In the genomic region with DNA sequence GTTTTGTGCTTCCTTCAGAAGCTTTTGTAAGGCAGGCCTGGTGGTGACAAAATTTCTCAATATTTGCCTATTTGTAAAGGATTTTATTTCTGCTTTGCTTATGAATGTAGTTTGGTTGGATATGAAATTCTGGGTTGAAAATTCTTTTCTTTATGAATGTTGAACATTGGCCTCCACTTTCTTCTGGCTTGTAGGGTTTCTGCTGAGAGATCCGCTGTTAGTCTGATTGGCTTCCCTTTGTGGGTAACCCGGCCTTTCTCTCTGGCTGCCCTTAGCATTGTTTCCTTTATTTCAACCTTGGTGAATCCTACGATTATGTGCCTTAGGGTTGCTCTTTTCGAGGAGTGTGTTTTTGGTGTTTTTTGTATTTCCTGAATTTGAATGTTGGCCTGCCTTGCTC, we compare ENCODE assay signal across 40 cellular contexts.
"Had no signal": no experiment of that assay in that cellular context is flagged by ENCODE, and none has a peak within 500 bp of the region (broad histone marks: within the 10 kb centered on the region; RNA-seq: fewer than 3 reads in every experiment).

No MANE protein-coding gene starts in this region.

- H3K4me3 ChIP-seq: adrenal gland, ascending aorta, body of pancreas, breast epithelium, cardiac muscle cell had no signal

- H3K4me1 Mint-ChIP-seq: activated naive CD4-positive, alpha-beta T cell treated with anti-CD3 and anti-CD28 coated beads, Interleukin-2, amount 10 ng/mL, durations not matched to agents 7 days and 5 days; activated naive CD8-positive, alpha-beta T cell treated with anti-CD3 and anti-CD28 coated beads for 36 hours; activated naive CD8-positive, alpha-beta T cell treated with anti-CD3 and anti-CD28 coated beads, Interleukin-2, amount 10 ng/mL, durations not matched to agents 7 days and 5 days; activated naive CD8-positive, alpha-beta T cell treated with anti-CD3 and anti-CD28 coated beads, Interleukin-2, amount 50 U/mL, for 24 hours; activated T-helper 17 cell treated with anti-CD3 and anti-CD28 coated beads, Interleukin-2, amount 50 U/mL, for 72 hours; brain had no signal

- FAIRE-seq: astrocyte, bronchial epithelial cell had no signal

- H3K9me3 ChIP-seq: adrenal gland, body of pancreas had no signal

- H3K27ac Mint-ChIP-seq: activated naive CD4-positive, alpha-beta T cell treated with anti-CD3 and anti-CD28 coated beads for 36 hours; activated naive CD4-positive, alpha-beta T cell treated with anti-CD3 and anti-CD28 coated beads, Interleukin-2, amount 10 ng/mL, durations not matched to agents 7 days and 5 days; activated naive CD4-positive, alpha-beta T cell treated with anti-CD3 and anti-CD28 coated beads, Interleukin-2, amount 50 U/mL, for 24 hours; activated naive CD4-positive, alpha-beta T cell treated with anti-CD3 and anti-CD28 coated beads, Interleukin-2, amount 50 U/mL, for 72 hours; activated naive CD8-positive, alpha-beta T cell; activated naive CD8-positive, alpha-beta T cell treated with anti-CD3 and anti-CD28 coated beads for 36 hours; activated naive CD8-positive, alpha-beta T cell treated with anti-CD3 and anti-CD28 coated beads, Interleukin-2, amount 10 ng/mL, durations not matched to agents 7 days and 5 days; activated naive CD8-positive, alpha-beta T cell treated with anti-CD3 and anti-CD28 coated beads, Interleukin-2, amount 50 U/mL, for 24 hours; activated T-cell treated with anti-CD3 and anti-CD28 coated beads, Interleukin-2, amount 50 U/mL, for 24 hours; activated T-cell treated with anti-CD3 and anti-CD28 coated beads, Interleukin-2, amount 50 U/mL, for 72 hours; activated T-helper 1 cell treated with anti-CD3 and anti-CD28 coated beads, Interleukin-12 subunit alpha, Interleukin-12 subunit beta, Interleukin-2, Interleukin-4 antibody, amounts not matched to agents 30 ng/mL and 10 ng/mL and 1 ng/mL, durations not matched to agents 14 hours and 24 hours and 36 hours; activated T-helper 17 cell treated with anti-CD3 and anti-CD28 coated beads, Interleukin-2, amount 50 U/mL, for 72 hours; activated T-helper 2 cell treated with anti-CD3 and anti-CD28 coated beads, Interferon-gamma antibody, Interleukin-2, Interleukin-4, amounts not matched to agents 10 μg/mL and 5 μg/mL and 100 μg/mL, durations not matched to agents 14 hours and 24 hours and 36 hours; brain had no signal

- H3K4me3 Mint-ChIP-seq: activated naive CD4-positive, alpha-beta T cell treated with anti-CD3 and anti-CD28 coated beads for 36 hours; activated naive CD4-positive, alpha-beta T cell treated with anti-CD3 and anti-CD28 coated beads, Interleukin-2, amount 10 ng/mL, durations not matched to agents 7 days and 5 days; activated naive CD4-positive, alpha-beta T cell treated with anti-CD3 and anti-CD28 coated beads, Interleukin-2, amount 50 U/mL, for 24 hours; activated naive CD8-positive, alpha-beta T cell; activated naive CD8-positive, alpha-beta T cell treated with anti-CD3 and anti-CD28 coated beads for 36 hours; activated naive CD8-positive, alpha-beta T cell treated with anti-CD3 and anti-CD28 coated beads, Interleukin-2, amount 10 ng/mL, durations not matched to agents 7 days and 5 days; activated naive CD8-positive, alpha-beta T cell treated with anti-CD3 and anti-CD28 coated beads, Interleukin-2, amount 50 U/mL, for 24 hours; activated T-cell treated with anti-CD3 and anti-CD28 coated beads, Interleukin-2, amount 50 U/mL, for 24 hours; activated T-cell treated with anti-CD3 and anti-CD28 coated beads, Interleukin-2, amount 50 U/mL, for 4 hours; activated T-cell treated with anti-CD3 and anti-CD28 coated beads, Interleukin-2, amount 50 U/mL, for 72 hours; activated T-helper 1 cell treated with anti-CD3 and anti-CD28 coated beads, Interleukin-12 subunit alpha, Interleukin-12 subunit beta, Interleukin-2, Interleukin-4 antibody, amounts not matched to agents 30 ng/mL and 10 ng/mL and 1 ng/mL, durations not matched to agents 14 hours and 24 hours and 36 hours; activated T-helper 17 cell treated with anti-CD3 and anti-CD28 coated beads, Interleukin-2, amount 50 U/mL, for 72 hours; brain; central memory CD8-positive, alpha-beta T cell had no signal

- H3K4me1 ChIP-seq: adrenal gland, ascending aorta, body of pancreas, breast epithelium had no signal

- H3K27me3 Mint-ChIP-seq: activated naive CD4-positive, alpha-beta T cell treated with anti-CD3 and anti-CD28 coated beads, Interleukin-2, amount 10 ng/mL, durations not matched to agents 7 days and 5 days; activated naive CD4-positive, alpha-beta T cell treated with anti-CD3 and anti-CD28 coated beads, Interleukin-2, amount 50 U/mL, for 24 hours; activated naive CD8-positive, alpha-beta T cell; activated naive CD8-positive, alpha-beta T cell treated with anti-CD3 and anti-CD28 coated beads for 36 hours; activated naive CD8-positive, alpha-beta T cell treated with anti-CD3 and anti-CD28 coated beads, Interleukin-2, amount 10 ng/mL, durations not matched to agents 7 days and 5 days; activated naive CD8-positive, alpha-beta T cell treated with anti-CD3 and anti-CD28 coated beads, Interleukin-2, amount 50 U/mL, for 24 hours; activated T-cell treated with anti-CD3 and anti-CD28 coated beads, Interleukin-2, amount 50 U/mL, for 24 hours; activated T-helper 17 cell treated with anti-CD3 and anti-CD28 coated beads, Interleukin-2, amount 50 U/mL, for 72 hours; brain; central memory CD8-positive, alpha-beta T cell had no signal

- ATAC-seq: activated naive CD4-positive, alpha-beta T cell treated with anti-CD3 and anti-CD28 coated beads, Interleukin-2, amount 50 U/mL, for 72 hours; activated naive CD8-positive, alpha-beta T cell treated with anti-CD3 and anti-CD28 coated beads, Interleukin-2, amount 50 U/mL, for 24 hours; activated T-cell treated with anti-CD3 and anti-CD28 coated beads, Interleukin-2, amount 50 U/mL, for 4 hours; activated T-cell treated with anti-CD3 and anti-CD28 coated beads, Interleukin-2, amount 50 U/mL, for 72 hours; activated T-helper 17 cell treated with anti-CD3 and anti-CD28 coated beads, Interleukin-2, amount 50 U/mL, for 72 hours; body of pancreas had no signal

- H3K27me3 ChIP-seq: adrenal gland, ascending aorta, body of pancreas, brain microvascular endothelial cell, breast epithelium, cardiac muscle cell had no signal

- DNase-seq: activated effector memory CD4-positive, alpha-beta T cell treated with anti-CD3 and anti-CD28 coated beads, Interleukin-2, amount 50 U/mL, for 16 hours; activated effector memory CD4-positive, alpha-beta T cell treated with Interleukin-2 at 50 U/mL for 16 hours; activated gamma-delta T cell; activated gamma-delta T cell treated with Interleukin-2 at 50 U/mL for 16 hours; activated naive CD4-positive, alpha-beta T cell; activated naive CD4-positive, alpha-beta T cell treated with anti-CD3 and anti-CD28 coated beads for 36 hours; activated naive CD4-positive, alpha-beta T cell treated with anti-CD3 and anti-CD28 coated beads, Interleukin-2, amount 10 ng/mL, durations not matched to agents 7 days and 5 days; activated naive CD4-positive, alpha-beta T cell treated with anti-CD3 and anti-CD28 coated beads, Interleukin-2, amount 50 U/mL, for 16 hours; activated naive CD4-positive, alpha-beta T cell treated with Interleukin-2 at 50 U/mL for 16 hours; activated naive CD8-positive, alpha-beta T cell treated with anti-CD3 and anti-CD28 coated beads for 36 hours; activated naive CD8-positive, alpha-beta T cell treated with anti-CD3 and anti-CD28 coated beads, Interleukin-2, amount 10 ng/mL, durations not matched to agents 7 days and 5 days; activated naive CD8-positive, alpha-beta T cell treated with anti-CD3 and anti-CD28 coated beads, Interleukin-2, amount 50 U/mL, for 24 hours; activated T-cell treated with anti-CD3 and anti-CD28 coated beads, Interleukin-2, amount 50 U/mL, for 1 hour; activated T-cell treated with anti-CD3 and anti-CD28 coated beads, Interleukin-2, amount 50 U/mL, for 24 hours; activated T-cell treated with anti-CD3 and anti-CD28 coated beads, Interleukin-2, amount 50 U/mL, for 4 hours; activated T-cell treated with anti-CD3 and anti-CD28 coated beads, Interleukin-2, amount 50 U/mL, for 48 hours; activated T-cell treated with anti-CD3 and anti-CD28 coated beads, Interleukin-2, amount 50 U/mL, for 72 hours; adrenal gland; amniotic stem cell; amygdala; anterior cingulate cortex; aorta; body of pancreas; brain microvascular endothelial cell; caudate nucleus; central memory CD4-positive, alpha-beta T cell; cerebellar nuclear complex had no signal

- H3K36me3 ChIP-seq: adrenal gland, brain microvascular endothelial cell, breast epithelium, cardiac muscle cell had no signal

- H3K27ac ChIP-seq: adrenal gland, ascending aorta, body of pancreas, brain microvascular endothelial cell, breast epithelium, cardiac muscle cell had no signal
